7 cellular contexts compared by ENCODE assay signal in genomic region chr15:75367406-75367912, GRCh38. TPM values are rescaled to one million over a fixed set of nuclear protein-coding genes. Genes with fewer than 3 reads are reported as not detected.
DNase-seq lines count a peak whose midpoint lies in the region; ATAC-seq and TF ChIP-seq lines count a peak whose summit lies in the region.

No MANE protein-coding gene starts in this region.

- no peaks in the 10 kb centered on the region for H3K9me3 Mint-ChIP-seq in activated T-helper 2 cell treated with anti-CD3 and anti-CD28 coated beads, Interferon-gamma antibody, Interleukin-2, Interleukin-4, amounts not matched to agents 10 μg/mL and 5 μg/mL and 100 μg/mL, durations not matched to agents 14 hours and 24 hours and 36 hours
- H3K9me3 Mint-ChIP-seq in immature natural killer cell = no peaks in the 10 kb centered on the region
- H3K9me3 Mint-ChIP-seq in stimulated activated naive B cell treated with anti-CD40 and anti-IgM and Interleukin-4, amounts not matched to agents 10 μg/mL and 1 μg/mL and 100 μg/mL, for 72 hours = no peaks in the 10 kb centered on the region

- peaks cover 65% of the 10 kb centered on the region for H3K36me3 Mint-ChIP-seq in activated T-helper 2 cell treated with anti-CD3 and anti-CD28 coated beads, Interferon-gamma antibody, Interleukin-2, Interleukin-4, amounts not matched to agents 10 μg/mL and 5 μg/mL and 100 μg/mL, durations not matched to agents 14 hours and 24 hours and 36 hours (ENCODE audit: low read depth)
- H3K36me3 Mint-ChIP-seq in immature natural killer cell = peaks cover 6 to 28% (median 7%) of the 10 kb centered on the region in 3 donors
- peaks cover 31 to 44% of the 10 kb centered on the region in 2 donors for H3K36me3 Mint-ChIP-seq in stimulated activated naive B cell treated with anti-CD40 and anti-IgM and Interleukin-4, amounts not matched to agents 10 μg/mL and 1 μg/mL and 100 μg/mL, for 72 hours

- intact Hi-C loops in activated T-helper 2 cell treated with anti-CD3 and anti-CD28 coated beads, Interferon-gamma antibody, Interleukin-2, Interleukin-4, amounts not matched to agents 10 μg/mL and 5 μg/mL and 100 μg/mL, durations not matched to agents 14 hours and 24 hours and 36 hours (cut with micrococcal nuclease) = loop anchor here (5.0 kb wide), 1 partner anchor 260 kb away; the partner anchor contains the start of gene SNUPN

- peaks cover 16% of the 10 kb centered on the region for H3K4me1 Mint-ChIP-seq in activated T-helper 2 cell treated with anti-CD3 and anti-CD28 coated beads, Interferon-gamma antibody, Interleukin-2, Interleukin-4, amounts not matched to agents 10 μg/mL and 5 μg/mL and 100 μg/mL, durations not matched to agents 14 hours and 24 hours and 36 hours (ENCODE audit: low read depth)
- peaks cover 24 to 30% of the 10 kb centered on the region in 2 donors for H3K4me1 Mint-ChIP-seq in immature natural killer cell
- peaks cover 21 to 28% of the 10 kb centered on the region in 2 donors for H3K4me1 Mint-ChIP-seq in stimulated activated naive B cell treated with anti-CD40 and anti-IgM and Interleukin-4, amounts not matched to agents 10 μg/mL and 1 μg/mL and 100 μg/mL, for 72 hours

- TF ChIP-seq CTCF in GM13976 (IDR thresholded peaks at IDR 0.05; ENCODE audit: borderline replicate concordance, control extremely low read depth, extremely low read depth, insufficient read depth, missing control alignments) = no peak

- peak overlapping the region; percentile 22 for H3K27ac Mint-ChIP-seq in activated T-helper 2 cell treated with anti-CD3 and anti-CD28 coated beads, Interferon-gamma antibody, Interleukin-2, Interleukin-4, amounts not matched to agents 10 μg/mL and 5 μg/mL and 100 μg/mL, durations not matched to agents 14 hours and 24 hours and 36 hours
- peak overlapping the region; percentile 92 to 98 (median 96) for H3K27ac Mint-ChIP-seq in immature natural killer cell
- peak overlapping the region; percentile 98 for H3K27ac Mint-ChIP-seq in stimulated activated naive B cell treated with anti-CD40 and anti-IgM and Interleukin-4, amounts not matched to agents 10 μg/mL and 1 μg/mL and 100 μg/mL, for 72 hours

- ATAC-seq in HG03095 (IDR thresholded peaks at IDR 0.05; ENCODE audit: unreplicated experiment) = peak; percentile 1
- ATAC-seq in stimulated activated naive B cell treated with anti-CD40 and anti-IgM and Interleukin-4, amounts not matched to agents 10 μg/mL and 1 μg/mL and 100 μg/mL, for 72 hours (replicated peaks) = no peak
- no peak for ATAC-seq in HG03565 (IDR thresholded peaks at IDR 0.05; ENCODE audit: unreplicated experiment)

- DNase-seq in activated T-helper 2 cell treated with anti-CD3 and anti-CD28 coated beads, Interferon-gamma antibody, Interleukin-2, Interleukin-4, amounts not matched to agents 10 μg/mL and 5 μg/mL and 100 μg/mL, durations not matched to agents 14 hours and 24 hours and 36 hours (ENCODE audit: low spot score) = no peak
- no peak for DNase-seq in immature natural killer cell
- DNase-seq in stimulated activated naive B cell treated with anti-CD40 and anti-IgM and Interleukin-4, amounts not matched to agents 10 μg/mL and 1 μg/mL and 100 μg/mL, for 72 hours = no peak
- DNase-seq in SW 1271 (lab: John Stamatoyannopoulos, UW) = no peak
- no peak for DNase-seq in GM13976 (ENCODE audit: low spot score)

- H3K4me3 Mint-ChIP-seq in activated T-helper 2 cell treated with anti-CD3 and anti-CD28 coated beads, Interferon-gamma antibody, Interleukin-2, Interleukin-4, amounts not matched to agents 10 μg/mL and 5 μg/mL and 100 μg/mL, durations not matched to agents 14 hours and 24 hours and 36 hours (ENCODE audit: low read depth) = peak overlapping the region; percentile 89
- H3K4me3 Mint-ChIP-seq in immature natural killer cell = peak overlapping the region; percentile 88 to 95 (median 93)
- H3K4me3 Mint-ChIP-seq in stimulated activated naive B cell treated with anti-CD40 and anti-IgM and Interleukin-4, amounts not matched to agents 10 μg/mL and 1 μg/mL and 100 μg/mL, for 72 hours = peak overlapping the region; percentile 92 to 94

- in situ Hi-C loops in GM13976 (cut with MboI; ENCODE audit: low sequenced_read_pairs, unreplicated experiment) = loop anchor here (25.0 kb wide), 1 partner anchor 270 kb away; the partner anchor contains the start of genes IMP3, SNUPN and SNX33

- no peaks in the 10 kb centered on the region for H3K27me3 Mint-ChIP-seq in activated T-helper 2 cell treated with anti-CD3 and anti-CD28 coated beads, Interferon-gamma antibody, Interleukin-2, Interleukin-4, amounts not matched to agents 10 μg/mL and 5 μg/mL and 100 μg/mL, durations not matched to agents 14 hours and 24 hours and 36 hours (ENCODE audit: low read depth)
- peaks cover 5 to 13% (median 7%) of the 10 kb centered on the region in 3 donors for H3K27me3 Mint-ChIP-seq in immature natural killer cell (ENCODE audit: low read depth in 3 of 3)
- H3K27me3 Mint-ChIP-seq in stimulated activated naive B cell treated with anti-CD40 and anti-IgM and Interleukin-4, amounts not matched to agents 10 μg/mL and 1 μg/mL and 100 μg/mL, for 72 hours = no peaks in the 10 kb centered on the region

RNA-seq across cellular contexts. Expression of gene MAN2C1, which starts 0.9 kb away (rescaled TPM):
- total RNA-seq in activated T-helper 2 cell treated with anti-CD3 and anti-CD28 coated beads, Interferon-gamma antibody, Interleukin-2, Interleukin-4, amounts not matched to agents 10 μg/mL and 5 μg/mL and 100 μg/mL, durations not matched to agents 14 hours and 24 hours and 36 hours = 233 and 240 TPM in 2 replicates
- polyA plus RNA-seq in immature natural killer cell = 10 to 100 TPM; 25.6 to 50.8 (median 30.1) TPM

RNA-seq across cellular contexts. Expression of gene NEIL1, which starts 20.6 kb away (rescaled TPM):
- total RNA-seq in activated T-helper 2 cell treated with anti-CD3 and anti-CD28 coated beads, Interferon-gamma antibody, Interleukin-2, Interleukin-4, amounts not matched to agents 10 μg/mL and 5 μg/mL and 100 μg/mL, durations not matched to agents 14 hours and 24 hours and 36 hours = 1.5 and 2.6 TPM in 2 replicates
- 10 to 100 TPM; 20.7 to 23.8 (median 22.4) TPM for polyA plus RNA-seq in immature natural killer cell

RNA-seq across cellular contexts. Expression of gene COMMD4, which starts 31.6 kb away (rescaled TPM):
- total RNA-seq in activated T-helper 2 cell treated with anti-CD3 and anti-CD28 coated beads, Interferon-gamma antibody, Interleukin-2, Interleukin-4, amounts not matched to agents 10 μg/mL and 5 μg/mL and 100 μg/mL, durations not matched to agents 14 hours and 24 hours and 36 hours = 69.5 and 78.9 TPM in 2 replicates
- 100 to 1,000 TPM in 1 of 3 donors, 10 to 100 TPM in 2; 83.4 to 103 (median 94.4) TPM for polyA plus RNA-seq in immature natural killer cell

Comparison
In these comparisons a context has a peak if more than half of its experiments do, and no peak if none do; other contexts are left out.
1. H3K27ac Mint-ChIP-seq: peak in every context shown above with its lines; median percentile 98 in stimulated activated naive B cell treated with anti-CD40 and anti-IgM and Interleukin-4, amounts not matched to agents 10 μg/mL and 1 μg/mL and 100 μg/mL, for 72 hours; 96 in immature natural killer cell; 22 in activated T-helper 2 cell treated with anti-CD3 and anti-CD28 coated beads, Interferon-gamma antibody, Interleukin-2, Interleukin-4, amounts not matched to agents 10 μg/mL and 5 μg/mL and 100 μg/mL, durations not matched to agents 14 hours and 24 hours and 36 hours.